In the genomic region with DNA sequence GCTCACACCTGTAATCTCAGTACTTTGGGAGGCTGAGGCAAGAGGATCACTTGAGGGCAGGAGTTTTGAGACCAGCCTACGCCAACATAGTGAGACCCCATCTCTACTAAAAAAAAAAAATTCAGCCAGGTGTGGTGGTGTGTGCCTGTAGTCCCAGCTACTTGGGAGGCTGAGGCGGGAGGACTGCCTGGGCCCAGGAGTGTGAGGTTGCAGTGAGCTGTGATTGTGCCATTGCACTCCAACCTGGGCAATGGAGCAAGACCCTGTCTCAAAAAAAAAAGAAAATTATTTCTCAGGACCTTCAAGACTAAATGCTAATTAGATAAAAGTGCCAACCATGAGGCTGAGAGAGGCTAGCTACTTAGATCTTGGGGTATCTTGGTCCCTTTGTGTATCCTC, we compare ENCODE assay signal across 26 cellular contexts. TPM values are rescaled to one million over a fixed set of nuclear protein-coding genes. Genes with fewer than 3 reads are reported as not detected.
"Had no signal": no experiment of that assay in that cellular context is flagged by ENCODE, and none has a peak within 500 bp of the region (broad histone marks: within the 10 kb centered on the region; RNA-seq: fewer than 3 reads in every experiment).

No MANE protein-coding gene starts in this region.

- H3K9me3 Mint-ChIP-seq: activated B cell treated with CpG ODN at 0.5 μM for 24 hours; activated naive CD4-positive, alpha-beta T cell treated with anti-CD3 and anti-CD28 coated beads for 36 hours; activated T-cell treated with anti-CD3 and anti-CD28 coated beads, Interleukin-2, amount 50 U/mL, for 4 hours; activated T-helper 2 cell treated with anti-CD3 and anti-CD28 coated beads, Interferon-gamma antibody, Interleukin-2, Interleukin-4, amounts not matched to agents 10 μg/mL and 5 μg/mL and 100 μg/mL, durations not matched to agents 14 hours and 24 hours and 36 hours; effector memory CD8-positive, alpha-beta T cell; naive thymus-derived CD8-positive, alpha-beta T cell; stimulated activated naive CD8-positive, alpha-beta T cell treated with anti-CD3 and anti-CD28 coated beads, Interleukin-15, amount 100 ng/mL, for 72 hours had no signal

- H3K4me1 ChIP-seq: left lung, tibial artery, uterus had no signal

- H3K27me3 Mint-ChIP-seq: activated B cell treated with CpG ODN at 0.5 μM for 24 hours; effector memory CD8-positive, alpha-beta T cell; naive thymus-derived CD8-positive, alpha-beta T cell; progenitor cell of endocrine pancreas; stimulated activated naive CD8-positive, alpha-beta T cell treated with anti-CD3 and anti-CD28 coated beads, Interleukin-15, amount 100 ng/mL, for 72 hours had no signal

- H3K4me3 Mint-ChIP-seq: activated B cell treated with CpG ODN at 0.5 μM for 24 hours; activated naive CD4-positive, alpha-beta T cell treated with anti-CD3 and anti-CD28 coated beads for 36 hours; activated T-cell treated with anti-CD3 and anti-CD28 coated beads, Interleukin-2, amount 50 U/mL, for 4 hours; effector memory CD8-positive, alpha-beta T cell; naive thymus-derived CD8-positive, alpha-beta T cell; stimulated activated naive CD8-positive, alpha-beta T cell treated with anti-CD3 and anti-CD28 coated beads, Interleukin-15, amount 100 ng/mL, for 72 hours had no signal

- H3K27me3 ChIP-seq: left lung, tibial artery, uterus had no signal

- H3K36me3 ChIP-seq: uterus had no signal

- H3K27ac ChIP-seq: left lung, tibial artery, uterus had no signal

- H3K4me3 ChIP-seq: left lung, lung, tibial artery, uterus had no signal

- H3K4me1 Mint-ChIP-seq: activated B cell treated with CpG ODN at 0.5 μM for 24 hours had no signal

- DNase-seq: activated B cell treated with CpG ODN at 0.5 μM for 24 hours; activated CD4-positive, alpha-beta T cell treated with anti-CD3 and anti-CD28 coated beads for 4 hours; activated CD8-positive, alpha-beta memory T cell treated with anti-CD3 and anti-CD28 coated beads, Interleukin-2, amount 50 U/mL, for 4 hours; activated naive CD4-positive, alpha-beta T cell treated with anti-CD3 and anti-CD28 coated beads for 36 hours; activated T-cell treated with anti-CD3 and anti-CD28 coated beads, Interleukin-2, amount 50 U/mL, for 4 hours; effector memory CD8-positive, alpha-beta T cell; foreskin melanocyte; hippocampal formation; kidney glomerular epithelial cell; left lung; retina; stimulated activated CD4-positive, alpha-beta T cell treated with anti-CD3 and anti-CD28 coated beads, Interleukin-12 subunit alpha, Interleukin-12 subunit beta, amount 100 ng/mL, for 4 hours; stimulated activated CD4-positive, alpha-beta T cell treated with anti-CD3 and anti-CD28 coated beads, Interleukin-4, amount 100 ng/mL, for 4 hours; stimulated activated naive CD8-positive, alpha-beta T cell treated with anti-CD3 and anti-CD28 coated beads, Interleukin-15, amount 100 ng/mL, for 72 hours; T1000; uterus had no signal

- ATAC-seq: activated T-cell treated with anti-CD3 and anti-CD28 coated beads, Interleukin-2, amount 50 U/mL, for 4 hours; effector memory CD8-positive, alpha-beta T cell; esophagus mucosa; naive thymus-derived CD8-positive, alpha-beta T cell; stimulated activated naive CD8-positive, alpha-beta T cell treated with anti-CD3 and anti-CD28 coated beads, Interleukin-15, amount 100 ng/mL, for 72 hours had no signal

- H3K27ac Mint-ChIP-seq: activated B cell treated with CpG ODN at 0.5 μM for 24 hours; activated T-helper 2 cell treated with anti-CD3 and anti-CD28 coated beads, Interferon-gamma antibody, Interleukin-2, Interleukin-4, amounts not matched to agents 10 μg/mL and 5 μg/mL and 100 μg/mL, durations not matched to agents 14 hours and 24 hours and 36 hours; progenitor cell of endocrine pancreas had no signal

- H3K9me3 ChIP-seq: left lung, tibial artery, uterus had no signal

RNA-seq across cellular contexts. Expression of gene OTUB2, which starts 23.5 kb away (rescaled TPM):
- total RNA-seq: activated B cell treated with CpG ODN at 0.5 μM for 24 hours had no signal

RNA-seq across cellular contexts. Expression of gene CCDC197, which starts 52.5 kb away (rescaled TPM):
- total RNA-seq: activated B cell treated with CpG ODN at 0.5 μM for 24 hours; activated naive CD4-positive, alpha-beta T cell treated with anti-CD3 and anti-CD28 coated beads for 36 hours; dermis blood vessel endothelial cell; endothelial cell of umbilical vein; esophagus mucosa; left lung; lung; naive thymus-derived CD8-positive, alpha-beta T cell; osteoblast; progenitor cell of endocrine pancreas; T-helper 1 cell treated with Interleukin-12 subunit alpha and Interleukin-12 subunit beta and Interleukin-4 antibody, amounts not matched to agents 30 ng/mL and 1 ng/mL, for 36 hours; uterus had no signal
- polyA plus RNA-seq: endothelial cell of umbilical vein; lung; naive thymus-derived CD8-positive, alpha-beta T cell had no signal
